ENCODE assay signal across 8 cellular contexts in the genomic region with DNA sequence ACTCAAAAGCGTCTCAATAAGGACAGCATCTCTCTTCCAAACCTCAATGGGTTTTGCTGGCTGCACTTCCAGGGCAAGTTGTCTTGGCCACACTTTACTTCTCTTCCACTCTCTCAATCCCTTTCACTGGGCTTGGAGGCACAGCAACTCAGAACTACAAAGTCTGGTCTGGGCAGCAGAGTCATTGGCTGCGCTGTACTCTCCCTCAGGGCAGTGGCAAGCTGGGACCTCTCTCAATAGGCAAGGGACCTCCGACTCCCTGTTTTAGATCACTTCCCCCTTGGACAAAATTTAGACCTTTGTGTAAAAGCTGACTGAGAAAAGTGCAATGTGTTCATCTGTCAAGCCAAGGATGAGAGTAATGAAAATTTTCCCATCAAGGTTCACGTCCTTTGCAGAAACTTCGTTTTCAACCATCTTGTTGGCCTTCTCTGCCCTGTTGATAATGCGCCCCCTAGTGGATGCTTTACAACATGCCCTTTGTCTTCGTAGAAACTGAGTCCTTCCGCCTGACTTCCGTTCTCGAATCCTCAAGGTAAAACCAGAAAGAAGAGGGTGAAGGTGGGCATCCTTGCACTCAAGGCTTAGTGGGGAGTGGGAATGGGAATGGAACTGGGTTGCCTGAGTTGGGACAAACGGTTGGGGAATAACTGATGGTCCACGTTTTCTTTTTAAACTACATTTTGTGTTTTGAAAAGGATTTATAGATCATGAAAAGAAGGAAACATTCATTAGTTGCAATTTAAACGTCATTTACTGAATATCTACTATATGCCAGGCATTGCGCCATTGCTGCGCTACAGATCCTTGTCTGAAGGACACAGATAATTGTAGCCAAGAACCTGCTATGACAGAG.
DNase-seq lines count a peak whose midpoint lies in the region; TF ChIP-seq lines count a peak whose summit lies in the region.

No MANE protein-coding gene starts in this region.

- H3K4me3 ChIP-seq in retinal pigment epithelial cell (ENCODE audit: low read length) = no peak overlapping the region

- DNase-seq in Ammon's horn (ENCODE audit: low spot score) = peak; percentile 69
- DNase-seq in GM19240 (ENCODE audit: insufficient read length, low spot score) = peak; percentile 17
- DNase-seq in NCI-H526 (lab: John Stamatoyannopoulos, UW) = peak; percentile 52 to 85
- DNase-seq in activated CD8-positive, alpha-beta memory T cell treated with anti-CD3 and anti-CD28 coated beads, Interleukin-2, amount 50 U/mL, for 1 hour (ENCODE audit: extremely low read depth) = peak; percentile 23
- DNase-seq in germinal center (ENCODE audit: low spot score) = peak; percentile 47
- peak; percentile 24 for DNase-seq in retinal pigment epithelial cell (ENCODE audit: low read depth)
- no peak for DNase-seq in glomerular visceral epithelial cell (ENCODE audit: extremely low spot score)
- DNase-seq in T1000 (lab: John Stamatoyannopoulos, UW) = no peak

- peak; percentile 76 for TF ChIP-seq CTCF in retinal pigment epithelial cell (conservative IDR thresholded peaks at IDR 0.05; ENCODE audit: low read depth, low read length)

Comparison
In these comparisons a context has a peak if more than half of its experiments do, and no peak if none do; other contexts are left out.
1. DNase-seq: peak in Ammon's horn (single experiment), GM19240 (single experiment), NCI-H526 (2 of 2), activated CD8-positive, alpha-beta memory T cell treated with anti-CD3 and anti-CD28 coated beads, Interleukin-2, amount 50 U/mL, for 1 hour (single experiment), germinal center (single experiment) and retinal pigment epithelial cell (single experiment); none in glomerular visceral epithelial cell (single experiment) and T1000 (single experiment).